Comparison of ENCODE assay signal across 12 cellular contexts in the genomic region with DNA sequence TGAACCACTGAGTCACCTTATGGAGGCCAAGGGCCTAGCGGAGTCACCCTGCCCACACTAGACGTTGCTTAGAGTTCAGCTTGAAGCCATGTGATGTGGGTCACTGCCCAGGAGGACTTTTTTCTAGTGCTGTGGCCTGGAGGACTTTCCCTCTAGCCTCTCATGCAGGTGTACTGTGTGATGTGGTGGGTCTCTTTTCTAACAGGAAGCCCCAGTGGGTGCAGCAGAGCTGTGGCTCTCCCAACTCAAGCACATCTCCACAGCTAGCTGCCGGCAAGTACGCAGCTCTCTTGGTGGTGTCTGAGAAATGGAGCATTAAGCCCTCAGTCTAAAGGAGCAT. TPM values are rescaled to one million over a fixed set of nuclear protein-coding genes. Genes with fewer than 3 reads are reported as not detected.
DNase-seq lines count a peak whose midpoint lies in the region; ATAC-seq lines count a peak whose summit lies in the region.
"Had no signal": no experiment of that assay in that cellular context is flagged by ENCODE, and none has a peak within 500 bp of the region (broad histone marks: within the 10 kb centered on the region; RNA-seq: fewer than 3 reads in every experiment).

No MANE protein-coding gene starts in this region.

- H3K27ac Mint-ChIP-seq in CD4-positive, alpha-beta memory T cell = peak overlapping the region; percentile 25 to 85 (median 68)
- H3K27ac Mint-ChIP-seq in activated naive CD4-positive, alpha-beta T cell treated with anti-CD3 and anti-CD28 coated beads, Interleukin-2, amount 50 U/mL, for 72 hours = peak overlapping the region in 1 of 2 donors; percentile 72

- peaks cover 9 to 17% of the 10 kb centered on the region in 2 donors for H3K36me3 Mint-ChIP-seq in CD4-positive, alpha-beta memory T cell
- peaks cover 0 to under 1% of the 10 kb centered on the region in 2 donors for H3K36me3 Mint-ChIP-seq in activated naive CD4-positive, alpha-beta T cell treated with anti-CD3 and anti-CD28 coated beads, Interleukin-2, amount 50 U/mL, for 72 hours

- H3K27ac ChIP-seq in CD4-positive, alpha-beta memory T cell (ENCODE audit: low read depth, low read length) = no peak overlapping the region
- H3K27ac ChIP-seq: C4-2B, thoracic aorta had no signal

- peaks cover 0 to 2% (median 0%) of the 10 kb centered on the region in 8 donors for H3K9me3 Mint-ChIP-seq in CD4-positive, alpha-beta memory T cell
- H3K9me3 Mint-ChIP-seq in activated naive CD4-positive, alpha-beta T cell treated with anti-CD3 and anti-CD28 coated beads, Interleukin-2, amount 50 U/mL, for 72 hours = peaks cover 0 to under 1% of the 10 kb centered on the region in 2 donors

- peaks cover 11 to 35% (median 19%) of the 10 kb centered on the region in 4 donors for H3K4me1 Mint-ChIP-seq in CD4-positive, alpha-beta memory T cell

- POLR2A ChIA-PET in CD4-positive, alpha-beta memory T cell (lab: Charles Lee; ENCODE audit: partially characterized antibody) = no interaction called here

- peaks cover 12% of the 10 kb centered on the region for H3K4me1 ChIP-seq in CD4-positive, alpha-beta memory T cell (ENCODE audit: insufficient read depth, low read length)

- ATAC-seq in GM19023 (IDR thresholded peaks at IDR 0.05; ENCODE audit: unreplicated experiment) (peak; percentile 92), HG03378 (IDR thresholded peaks at IDR 0.05; ENCODE audit: unreplicated experiment) (peak; percentile 70), HG03520 (IDR thresholded peaks at IDR 0.05; ENCODE audit: unreplicated experiment) (no peak), HG02571 (IDR thresholded peaks at IDR 0.05; ENCODE audit: unreplicated experiment) (no peak)
- peak; percentile 92 to 97 for ATAC-seq in activated naive CD4-positive, alpha-beta T cell treated with anti-CD3 and anti-CD28 coated beads, Interleukin-2, amount 50 U/mL, for 72 hours

- H3K27me3 ChIP-seq in CD4-positive, alpha-beta memory T cell (ENCODE audit: insufficient read depth, low read length) = no peaks in the 10 kb centered on the region
- H3K27me3 ChIP-seq in MG63 = no peaks in the 10 kb centered on the region

- intact Hi-C loops in CD4-positive, alpha-beta memory T cell (cut with micrococcal nuclease) = no loop called here

- no peaks in the 10 kb centered on the region for H3K9me3 ChIP-seq in CD4-positive, alpha-beta memory T cell (ENCODE audit: control insufficient read depth in 1 of 2, low read length in 2 of 2)
- H3K9me3 ChIP-seq in MG63 = no peaks in the 10 kb centered on the region
- H3K9me3 ChIP-seq: thoracic aorta had no signal

- no peaks in the 10 kb centered on the region for H3K36me3 ChIP-seq in CD4-positive, alpha-beta memory T cell (ENCODE audit: insufficient read depth, low read length)
- H3K36me3 ChIP-seq in MG63 = no peaks in the 10 kb centered on the region
- H3K36me3 ChIP-seq: thoracic aorta had no signal

- no peaks in the 10 kb centered on the region for H3K27me3 Mint-ChIP-seq in CD4-positive, alpha-beta memory T cell

- peak overlapping the region in 4 of 8 donors; percentile 13 to 46 (median 28) for H3K4me3 Mint-ChIP-seq in CD4-positive, alpha-beta memory T cell

- peak in 4 of 5 donors; percentile 13 to 31 (median 23) for DNase-seq in CD4-positive, alpha-beta memory T cell
- DNase-seq in activated naive CD4-positive, alpha-beta T cell treated with anti-CD3 and anti-CD28 coated beads, Interleukin-2, amount 50 U/mL, for 72 hours (ENCODE audit: low spot score in 2 of 2) = peak; percentile 17 to 68
- DNase-seq in MG63 = no peak
- no peak for DNase-seq in NOMO-1 (lab: John Stamatoyannopoulos, UW; ENCODE audit: unreplicated experiment in 2 of 2)
- DNase-seq: NCI-H146, Right ventricle myocardium superior had no signal

- H3K4me3 ChIP-seq in CD4-positive, alpha-beta memory T cell (ENCODE audit: low read length in 2 of 2) = no peak overlapping the region
- no peak overlapping the region for H3K4me3 ChIP-seq in MG63
- H3K4me3 ChIP-seq: thoracic aorta had no signal

- CTCF ChIA-PET in CD4-positive, alpha-beta memory T cell (lab: Charles Lee; ENCODE audit: partially characterized antibody) = no interaction called here

RNA-seq across cellular contexts. Expression of a gene that starts 13.6 kb away (rescaled TPM):
- 10 to 100 TPM; 60.2 to 71.1 TPM for total RNA-seq in CD4-positive, alpha-beta memory T cell
- 10 to 100 TPM; 45.6 to 47.7 TPM for polyA plus RNA-seq in CD4-positive, alpha-beta memory T cell
- total RNA-seq in activated naive CD4-positive, alpha-beta T cell treated with anti-CD3 and anti-CD28 coated beads, Interleukin-2, amount 50 U/mL, for 72 hours = 10 to 100 TPM; 22.7 to 40.9 TPM
- 13.7 and 23.3 TPM in 2 replicates for total RNA-seq in MG63 (2014; rRNA removed; shearing (Covaris generic); ENCODE audit: low replicate concordance)

RNA-seq across cellular contexts. Expression of a gene that starts 49.7 kb away (rescaled TPM):
- total RNA-seq in CD4-positive, alpha-beta memory T cell = 10 to 100 TPM; 47.1 to 53.2 TPM
- polyA plus RNA-seq in CD4-positive, alpha-beta memory T cell = 100 to 1,000 TPM; 108 to 119 TPM
- 10 to 100 TPM; 14.5 to 26.3 TPM for total RNA-seq in activated naive CD4-positive, alpha-beta T cell treated with anti-CD3 and anti-CD28 coated beads, Interleukin-2, amount 50 U/mL, for 72 hours
- 11.8 and 12.8 TPM in 2 replicates for total RNA-seq in MG63 (2014; rRNA removed; shearing (Covaris generic); ENCODE audit: low replicate concordance)

Comparison
In these comparisons a context has a peak if more than half of its experiments do, and no peak if none do; other contexts are left out.
1. DNase-seq: peak in CD4-positive, alpha-beta memory T cell (4 of 5) and activated naive CD4-positive, alpha-beta T cell treated with anti-CD3 and anti-CD28 coated beads, Interleukin-2, amount 50 U/mL, for 72 hours (2 of 2); none in MG63 (single experiment) and NOMO-1 (0 of 2).
2. ATAC-seq: peak in GM19023 (single experiment), HG03378 (single experiment) and activated naive CD4-positive, alpha-beta T cell treated with anti-CD3 and anti-CD28 coated beads, Interleukin-2, amount 50 U/mL, for 72 hours (2 of 2); none in HG03520 (single experiment) and HG02571 (single experiment).